ENCODE assay signal across 11 cellular contexts in the genomic region with DNA sequence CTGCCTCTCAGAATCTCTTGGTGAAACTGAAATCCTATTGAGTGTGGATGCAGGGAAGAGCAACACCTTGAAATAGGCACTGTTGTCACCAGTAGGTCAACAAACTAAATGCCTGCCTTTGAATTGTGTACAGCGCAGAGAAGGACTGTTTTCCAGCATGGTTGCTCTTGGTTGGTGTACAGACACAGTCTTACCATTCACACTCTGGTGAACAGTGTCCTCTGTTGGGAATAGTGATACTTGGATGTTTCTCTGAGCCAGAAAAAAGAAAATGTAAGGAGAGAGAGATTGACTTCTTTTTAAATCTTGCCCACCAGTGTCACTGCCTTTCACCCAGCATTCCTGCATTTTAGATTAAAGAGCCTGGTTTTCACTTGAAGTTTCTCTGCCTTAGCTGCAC.
DNase-seq lines count a peak whose midpoint lies in the region; ATAC-seq and TF ChIP-seq lines count a peak whose summit lies in the region.
"Had no signal": no experiment of that assay in that cellular context is flagged by ENCODE, and none has a peak within 500 bp of the region (broad histone marks: within the 10 kb centered on the region; RNA-seq: fewer than 3 reads in every experiment).

No MANE protein-coding gene starts in this region.

- no peaks in the 10 kb centered on the region for H3K9me3 Mint-ChIP-seq in progenitor cell of endocrine pancreas (ENCODE audit: low read depth)

- H4K20me1 ChIP-seq in DND-41 (ENCODE audit: insufficient read depth, low read length), result no peaks in the 10 kb centered on the region

- no peak overlapping the region for H3K27ac ChIP-seq in DND-41 (ENCODE audit: low read length)
- H3K27ac ChIP-seq in VCaP, result 0 out of 2 replicates have a peak overlapping the region, but pooled peaks have one; percentile 1
- H3K27ac ChIP-seq: HL-60 had no signal

- no peaks in the 10 kb centered on the region for H3K9me3 ChIP-seq in DND-41 (ENCODE audit: insufficient read depth, low read length, severe bottlenecking)

- H3K36me3 Mint-ChIP-seq in progenitor cell of endocrine pancreas (ENCODE audit: insufficient read depth), result peaks cover 33% of the 10 kb centered on the region

- no peak overlapping the region for H3K4me2 ChIP-seq in DND-41 (ENCODE audit: insufficient read depth, low read length)

- H3K4me3 Mint-ChIP-seq in progenitor cell of endocrine pancreas (ENCODE audit: low read depth), result no peak overlapping the region

- TF ChIP-seq CTCF in DND-41 (IDR thresholded peaks at IDR 0.05; ENCODE audit: borderline replicate concordance, extremely low read depth, low read length, poor library complexity, severe bottlenecking) (peak; percentile 8), VCaP (conservative IDR thresholded peaks at IDR 0.05) (peak; percentile 63), fibroblast of the aortic adventitia (IDR thresholded peaks at IDR 0.05; ENCODE audit: insufficient read depth, low read length) (peak; percentile 44), progenitor cell of endocrine pancreas (IDR thresholded peaks at IDR 0.05; ENCODE audit: unreplicated experiment) (no peak)

- H3K4me1 Mint-ChIP-seq in progenitor cell of endocrine pancreas (ENCODE audit: low read depth), result peaks cover 27% of the 10 kb centered on the region

- no peaks in the 10 kb centered on the region for H3K36me3 ChIP-seq in DND-41 (ENCODE audit: insufficient read depth, low read length)

- no peaks in the 10 kb centered on the region for H3K79me2 ChIP-seq in DND-41 (ENCODE audit: insufficient read depth, low read length)

- no peak overlapping the region for H2AFZ ChIP-seq in DND-41 (ENCODE audit: low read depth, low read length)

- no peak overlapping the region for H3K4me3 ChIP-seq in DND-41 (ENCODE audit: low read depth in 1 of 2, low read length in 2 of 2)
- H3K4me3 ChIP-seq in fibroblast of the aortic adventitia (ENCODE audit: low read depth, low read length), result no peak overlapping the region

- H3K27me3 ChIP-seq in DND-41 (ENCODE audit: insufficient read depth, low read length, poor library complexity), result peaks cover 8% of the 10 kb centered on the region

- DNase-seq in DND-41 (no peak), fibroblast of the aortic adventitia (ENCODE audit: low read depth) (peak; percentile 41), progenitor cell of endocrine pancreas (ENCODE audit: low spot score, unreplicated experiment) (no peak), DMS114 treated with DMSO at 0.1 percent for 48 hours (lab: John Stamatoyannopoulos, UW; ENCODE audit: unreplicated experiment) (no peak), CD1c-positive myeloid dendritic cell (ENCODE audit: extremely low spot score) (no peak), NCI-H2107 treated with DMSO at 0.1 percent for 48 hours (lab: John Stamatoyannopoulos, UW; ENCODE audit: unreplicated experiment) (no peak)
- no peak for DNase-seq in stimulated activated CD4-positive, alpha-beta T cell treated with anti-CD3 and anti-CD28 coated beads, Interleukin-2, amount 100 ng/mL, for 48 hours
- DNase-seq: activated gamma-delta T cell, MV-4-11 had no signal

- H3K27me3 Mint-ChIP-seq in progenitor cell of endocrine pancreas, result no peaks in the 10 kb centered on the region

- no peaks in the 10 kb centered on the region for H3K4me1 ChIP-seq in DND-41 (ENCODE audit: insufficient read depth, low read length)

- H3K9ac ChIP-seq in DND-41 (ENCODE audit: low read depth, low read length), result no peak overlapping the region

- H3K27ac Mint-ChIP-seq in progenitor cell of endocrine pancreas, result peak overlapping the region; percentile 8

- ATAC-seq in DND-41 (ENCODE audit: insufficient read depth, low read depth), result no peak
